Comparison of ENCODE assay signal across 16 cellular contexts in the genomic region with DNA sequence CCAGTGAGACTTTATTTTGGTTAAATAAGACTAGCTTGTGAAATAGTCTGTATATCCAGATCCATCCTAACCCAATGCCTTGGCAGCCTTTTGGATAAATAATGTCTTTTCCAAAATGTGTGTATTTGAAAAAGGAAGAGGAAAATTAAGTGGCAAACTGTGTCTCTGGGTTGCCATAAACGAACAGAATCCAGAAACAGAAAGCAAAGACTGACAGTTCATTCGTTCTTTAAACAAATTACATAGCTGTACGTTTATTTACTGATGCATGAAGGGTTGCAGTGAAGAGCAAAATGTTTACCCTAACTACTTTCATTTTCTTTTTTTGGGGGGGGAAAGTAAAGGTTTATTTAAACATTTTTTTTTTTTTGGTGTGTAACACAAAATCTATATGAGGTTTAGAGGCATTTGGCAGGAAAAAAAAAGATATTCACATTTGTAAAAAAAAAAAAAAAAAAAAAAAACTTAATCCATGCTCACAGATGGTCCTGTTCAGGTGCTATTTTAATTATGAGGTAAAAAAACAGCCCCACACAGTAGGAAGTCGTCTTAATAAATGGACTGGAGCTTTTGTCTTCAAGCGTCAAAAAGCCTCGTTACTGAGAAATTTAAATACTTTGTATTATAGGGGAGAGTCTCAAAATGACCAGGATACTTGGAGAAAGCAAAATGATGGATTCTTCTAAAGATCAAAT.
DNase-seq lines count a peak whose midpoint lies in the region; ATAC-seq, FAIRE-seq and TF ChIP-seq lines count a peak whose summit lies in the region.
"Had no signal": no experiment of that assay in that cellular context is flagged by ENCODE, and none has a peak within 500 bp of the region (broad histone marks: within the 10 kb centered on the region; RNA-seq: fewer than 3 reads in every experiment).

No MANE protein-coding gene starts in this region.

- FAIRE-seq in GM12891 (lab: Jason Lieb, UNC), result no peak

- DNase-seq in DMS53 (lab: John Stamatoyannopoulos, UW), result peak; percentile 55
- no peak for DNase-seq in left ventricle myocardium superior
- DNase-seq in activated naive CD4-positive, alpha-beta T cell treated with Interleukin-2 at 50 U/mL for 16 hours, result no peak
- DNase-seq in GM12891 (ENCODE audit: insufficient read length, low spot score), result no peak
- DNase-seq: activated CD4-positive, alpha-beta T cell treated with anti-CD3 and anti-CD28 coated beads for 1 hour; activated effector memory CD4-positive, alpha-beta T cell treated with anti-CD3 and anti-CD28 coated beads, Interleukin-2, amount 50 U/mL, for 16 hours; GM23248; left cardiac atrium; stimulated activated CD4-positive, alpha-beta T cell treated with anti-CD3 and anti-CD28 coated beads, Interleukin-12 subunit alpha, Interleukin-12 subunit beta, amount 100 ng/mL, for 4 hours had no signal

- H3F3A ChIP-seq in SU-DHL-6 (ENCODE audit: insufficient read depth), result no peaks in the 10 kb centered on the region

- intact Hi-C loops in left ventricle myocardium superior (cut with micrococcal nuclease), result loop anchor here (10.0 kb wide), 1 partner anchor 1415 kb away; no protein-coding TSS in a partner anchor

- H3K4me2 ChIP-seq in SU-DHL-6 (ENCODE audit: low read depth, low read length, poor library complexity, severe bottlenecking), result peak overlapping the region; percentile 49

- H3K36me3 ChIP-seq in SU-DHL-6 (ENCODE audit: low read length), result no peaks in the 10 kb centered on the region
- H3K36me3 ChIP-seq: neutrophil had no signal

- no peaks in the 10 kb centered on the region for H3K79me2 ChIP-seq in SU-DHL-6 (ENCODE audit: insufficient read depth, low read length)

- H3K9ac ChIP-seq in SU-DHL-6 (ENCODE audit: low read length), result no peak overlapping the region
- H3K9ac ChIP-seq: GM23248 had no signal

- peak overlapping the region; percentile 24 for H3K4me3 ChIP-seq in SU-DHL-6 (ENCODE audit: insufficient read depth, low read length, poor library complexity, severe bottlenecking)
- H3K4me3 ChIP-seq: GM23248, SJSA1 had no signal

- no peak for TF ChIP-seq POLR2A in GM12891 (IDR thresholded peaks at IDR 0.05; ENCODE audit: low read depth, low read length)

- ATAC-seq in GM18867 (IDR thresholded peaks at IDR 0.05; ENCODE audit: unreplicated experiment), result peak; percentile 70
- ATAC-seq in HG03139 (IDR thresholded peaks at IDR 0.05; ENCODE audit: unreplicated experiment), result peak; percentile 56
- ATAC-seq in left ventricle myocardium superior, result no peak
- ATAC-seq in GM21515 (IDR thresholded peaks at IDR 0.05; ENCODE audit: unreplicated experiment), result no peak
- ATAC-seq: left cardiac atrium had no signal

- no peaks in the 10 kb centered on the region for H3K27me3 ChIP-seq in SU-DHL-6 (ENCODE audit: low read length)
- H3K27me3 ChIP-seq: neutrophil, SJSA1 had no signal

- no peaks in the 10 kb centered on the region for H4K20me1 ChIP-seq in SU-DHL-6 (ENCODE audit: low read depth, low read length)

- no peak overlapping the region for H3K27ac ChIP-seq in SU-DHL-6 (ENCODE audit: low read depth, low read length)
- H3K27ac ChIP-seq: GM23248, HL-60, neutrophil, SJSA1 had no signal

- no peak overlapping the region for H2AFZ ChIP-seq in SU-DHL-6 (ENCODE audit: low read depth, low read length, severe bottlenecking)
- H2AFZ ChIP-seq: GM23248 had no signal

- no peaks in the 10 kb centered on the region for H3K9me2 ChIP-seq in SU-DHL-6 (replicated peaks; ENCODE audit: insufficient read depth, low read length)

- TF ChIP-seq CTCF in SU-DHL-6 (IDR thresholded peaks at IDR 0.05; ENCODE audit: insufficient read depth, low read length, poor library complexity, severe bottlenecking), result no peak

- no peaks in the 10 kb centered on the region for H3K9me3 ChIP-seq in SU-DHL-6 (ENCODE audit: insufficient read depth, low read length)
- H3K9me3 ChIP-seq: neutrophil, SJSA1 had no signal

TF ChIP-seq in GM12891, 5 proteins besides CTCF, POLR2A, EP300 and RAD21:
- TF ChIP-seq SPI1 (IDR thresholded peaks at IDR 0.05; ENCODE audit: low read depth, low read length) (no peak), POLR2AphosphoS5 (IDR thresholded peaks at IDR 0.05; ENCODE audit: low read depth, low read length) (no peak), TAF1 (IDR thresholded peaks at IDR 0.05; ENCODE audit: low read depth, low read length) (no peak), POU2F2 (IDR thresholded peaks at IDR 0.05; ENCODE audit: low read depth, low read length) (no peak), PAX5 (IDR thresholded peaks at IDR 0.05; ENCODE audit: insufficient read depth, low read length, severe bottlenecking) (no peak)

Comparison
In these comparisons a context has a peak if more than half of its experiments do, and no peak if none do; other contexts are left out.
1. ATAC-seq: peak in GM18867 (single experiment) and HG03139 (single experiment); none in left ventricle myocardium superior (single experiment) and GM21515 (single experiment).